In genomic region chr18:26655614-26656400, GRCh38 we compare ENCODE assay signal across 8 cellular contexts.
A peak's percentile ranks its signal among the peaks of the same experiment; 100 is the strongest.
DNase-seq lines count a peak whose midpoint lies in the region; ATAC-seq, FAIRE-seq and TF ChIP-seq lines count a peak whose summit lies in the region.

No MANE protein-coding gene starts in this region.

- H3K4me3 ChIP-seq in parathyroid adenoma (ENCODE audit: low read depth, low read length), result peak overlapping the region; percentile 58

- H3K27me3 ChIP-seq in parathyroid adenoma (ENCODE audit: control insufficient read depth, insufficient read depth, low read length), result no peaks in the 10 kb centered on the region

- no peaks in the 10 kb centered on the region for H3K9me3 ChIP-seq in parathyroid adenoma (ENCODE audit: control insufficient read depth, low read length)

- no peak for DNase-seq in T-helper 1 cell
- peak; percentile 28 for DNase-seq in NCI-H1092 treated with DMSO at 0.1 percent for 48 hours (lab: John Stamatoyannopoulos, UW)
- no peak for DNase-seq in activated naive CD8-positive, alpha-beta T cell treated with anti-CD3 and anti-CD28 coated beads, Interleukin-2, amount 50 U/mL, for 24 hours
- peak; percentile 64 for DNase-seq in left cardiac atrium
- DNase-seq in GM19239 (ENCODE audit: insufficient read length, low spot score), result no peak
- DNase-seq in activated gamma-delta T cell (lab: John Stamatoyannopoulos, UW), result no peak

- H3K27ac ChIP-seq in parathyroid adenoma, result peak overlapping the region; percentile 84

- no peak overlapping the region for H3K9ac ChIP-seq in parathyroid adenoma

- intact Hi-C loops in left cardiac atrium (cut with DNase I), result loop anchor here (5.0 to 10.0 kb wide), 3 partner anchors 111 to 261 kb away; partner anchors contain the start of gene KCTD1 (in 1 of the 2)

- no peaks in the 10 kb centered on the region for H3K36me3 ChIP-seq in parathyroid adenoma (ENCODE audit: control insufficient read depth, insufficient read depth, low read length)

- peak overlapping the region; percentile 73 for H3K4me2 ChIP-seq in parathyroid adenoma (ENCODE audit: low read length)

- H3K4me1 Mint-ChIP-seq in T-helper 1 cell treated with Interleukin-12 subunit alpha and Interleukin-12 subunit beta and Interleukin-4 antibody, amounts not matched to agents 30 μg/mL and 1 μg/mL, for 36 hours (ENCODE audit: low read depth), result peaks cover 10% of the 10 kb centered on the region
- peaks cover 10% of the 10 kb centered on the region for H3K4me1 Mint-ChIP-seq in activated naive CD8-positive, alpha-beta T cell treated with anti-CD3 and anti-CD28 coated beads, Interleukin-2, amount 50 U/mL, for 24 hours

- H3K36me3 Mint-ChIP-seq in T-helper 1 cell treated with Interleukin-12 subunit alpha and Interleukin-12 subunit beta and Interleukin-4 antibody, amounts not matched to agents 30 μg/mL and 1 μg/mL, for 36 hours (ENCODE audit: low read depth), result no peaks in the 10 kb centered on the region
- H3K36me3 Mint-ChIP-seq in activated naive CD8-positive, alpha-beta T cell treated with anti-CD3 and anti-CD28 coated beads, Interleukin-2, amount 50 U/mL, for 24 hours (ENCODE audit: low read depth), result no peaks in the 10 kb centered on the region

- H3K27me3 Mint-ChIP-seq in T-helper 1 cell treated with Interleukin-12 subunit alpha and Interleukin-12 subunit beta and Interleukin-4 antibody, amounts not matched to agents 30 μg/mL and 1 μg/mL, for 36 hours (ENCODE audit: low read depth), result peaks cover 85% of the 10 kb centered on the region
- peaks cover 68% of the 10 kb centered on the region for H3K27me3 Mint-ChIP-seq in activated naive CD8-positive, alpha-beta T cell treated with anti-CD3 and anti-CD28 coated beads, Interleukin-2, amount 50 U/mL, for 24 hours

- no peaks in the 10 kb centered on the region for H3K9me3 Mint-ChIP-seq in T-helper 1 cell treated with Interleukin-12 subunit alpha and Interleukin-12 subunit beta and Interleukin-4 antibody, amounts not matched to agents 30 μg/mL and 1 μg/mL, for 36 hours
- H3K9me3 Mint-ChIP-seq in activated naive CD8-positive, alpha-beta T cell treated with anti-CD3 and anti-CD28 coated beads, Interleukin-2, amount 50 U/mL, for 24 hours, result no peaks in the 10 kb centered on the region

- no peaks in the 10 kb centered on the region for H3K79me2 ChIP-seq in parathyroid adenoma

- ATAC-seq in activated naive CD8-positive, alpha-beta T cell treated with anti-CD3 and anti-CD28 coated beads, Interleukin-2, amount 50 U/mL, for 24 hours, result no peak
- ATAC-seq in left cardiac atrium, result peak; percentile 75 to 79

- H2AFZ ChIP-seq in parathyroid adenoma, result peak overlapping the region; percentile 89

- peaks cover 4% of the 10 kb centered on the region for H3K4me1 ChIP-seq in parathyroid adenoma

- peak; percentile 9 for TF ChIP-seq CTCF in parathyroid adenoma (IDR thresholded peaks at IDR 0.05)

- no peak for FAIRE-seq in GM19239 (lab: Jason Lieb, UNC)

- no peak overlapping the region for H3K27ac Mint-ChIP-seq in T-helper 1 cell treated with Interleukin-12 subunit alpha and Interleukin-12 subunit beta and Interleukin-4 antibody, amounts not matched to agents 30 μg/mL and 1 μg/mL, for 36 hours
- no peak overlapping the region for H3K27ac Mint-ChIP-seq in activated naive CD8-positive, alpha-beta T cell treated with anti-CD3 and anti-CD28 coated beads, Interleukin-2, amount 50 U/mL, for 24 hours

- peak overlapping the region; percentile 25 for H3K4me3 Mint-ChIP-seq in T-helper 1 cell treated with Interleukin-12 subunit alpha and Interleukin-12 subunit beta and Interleukin-4 antibody, amounts not matched to agents 30 μg/mL and 1 μg/mL, for 36 hours
- H3K4me3 Mint-ChIP-seq in activated naive CD8-positive, alpha-beta T cell treated with anti-CD3 and anti-CD28 coated beads, Interleukin-2, amount 50 U/mL, for 24 hours, result peak overlapping the region; percentile 21

Comparison
In these comparisons a context has a peak if more than half of its experiments do, and no peak if none do; other contexts are left out.
1. DNase-seq: peak in NCI-H1092 treated with DMSO at 0.1 percent for 48 hours (single experiment) and left cardiac atrium (single experiment); none in T-helper 1 cell (0 of 5), activated naive CD8-positive, alpha-beta T cell treated with anti-CD3 and anti-CD28 coated beads, Interleukin-2, amount 50 U/mL, for 24 hours (single experiment), GM19239 (single experiment) and activated gamma-delta T cell (single experiment).